9 cellular contexts compared by ENCODE assay signal in genomic region chr11:68314886-68315580, GRCh38. TPM values are rescaled to one million over a fixed set of nuclear protein-coding genes. Genes with fewer than 3 reads are reported as not detected.
DNase-seq lines count a peak whose midpoint lies in the region; ATAC-seq and TF ChIP-seq lines count a peak whose summit lies in the region.
"Had no signal": no experiment of that assay in that cellular context is flagged by ENCODE, and none has a peak within 500 bp of the region (broad histone marks: within the 10 kb centered on the region; RNA-seq: fewer than 3 reads in every experiment).

No MANE protein-coding gene starts in this region.

- H3K4me3 ChIP-seq in stomach = peak overlapping the region; percentile 71 to 86 (median 72)

- H3K27ac ChIP-seq in stomach = peak overlapping the region; percentile 71 to 89 (median 78)
- H3K27ac ChIP-seq: 22Rv1 had no signal

- no peaks in the 10 kb centered on the region for H3K36me3 ChIP-seq in stomach

- H3K4me1 ChIP-seq in stomach = peaks cover 43 to 65% (median 50%) of the 10 kb centered on the region in 4 donors

- no peak for TF ChIP-seq EP300 in stomach (IDR thresholded peaks at IDR 0.05)

- no peak for ATAC-seq in HG03342 (IDR thresholded peaks at IDR 0.05; ENCODE audit: unreplicated experiment)

- H3K9me3 ChIP-seq in stomach = no peaks in the 10 kb centered on the region

- WGBS in stomach, 5 donors = 27 to 40% (median 33%) methylated on average over 18 to 19 of the region's 19 CpGs

- TF ChIP-seq POLR2A in stomach (IDR thresholded peaks at IDR 0.05) = no peak

- DNase-seq in NCI-H2029 (lab: John Stamatoyannopoulos, UW) = peak; percentile 46
- no peak for DNase-seq in NCI-H2029 treated with DMSO at 0.1 percent for 48 hours (lab: John Stamatoyannopoulos, UW)
- peak; percentile 58 for DNase-seq in amniotic epithelial cell (ENCODE audit: low read depth)
- peak; percentile 78 for DNase-seq in islet precursor cell
- DNase-seq in stomach = no peak
- DNase-seq in SK-N-DZ (ENCODE audit: low spot score) = no peak
- no peak for DNase-seq in NCI-H2171 (lab: John Stamatoyannopoulos, UW)

- H3K27me3 ChIP-seq in stomach = peaks cover 0 to 11% (median 0%) of the 10 kb centered on the region in 3 donors

- no peak for TF ChIP-seq CTCF in stomach (IDR thresholded peaks at IDR 0.05)

- intact Hi-C loops in stomach (cut with DNase I; ENCODE audit: low total_unique reads) = loop anchor here (10.0 kb wide), 1 partner anchor 70 kb away; no protein-coding TSS in a partner anchor

RNA-seq across cellular contexts. Expression of gene LRP5, which starts 2.6 kb away (rescaled TPM):
- 100 to 1,000 TPM in 2 of 5 donors, 10 to 100 TPM in 3; 36.5 to 152 (median 64.7) TPM for total RNA-seq in stomach
- polyA plus RNA-seq in stomach = 10 to 100 TPM; 11.8 to 42.4 (median 26.6) TPM
- polyA plus RNA-seq in SK-N-DZ (2014; cell fraction: cytosol; rRNA removed) = 19.9 and 24.3 TPM in 2 replicates
- 16.7 and 27.5 TPM in 2 replicates for polyA plus RNA-seq in SK-N-DZ (2014; cell fraction: nucleus; rRNA removed)

RNA-seq across cellular contexts. Expression of gene C11orf24, which starts 43.3 kb away (rescaled TPM):
- 10 to 100 TPM in 4 of 5 donors, 1 to 10 TPM in 1; 5.8 to 35.1 (median 18.0) TPM for total RNA-seq in stomach
- polyA plus RNA-seq in stomach = 10 to 100 TPM; 16.3 to 24.6 (median 22.3) TPM
- polyA plus RNA-seq in SK-N-DZ (2014; cell fraction: cytosol; rRNA removed) = 36.0 and 75.0 TPM in 2 replicates
- polyA plus RNA-seq in SK-N-DZ (2014; cell fraction: nucleus; rRNA removed) = 26.4 and 29.5 TPM in 2 replicates

Comparison
In these comparisons a context has a peak if more than half of its experiments do, and no peak if none do; other contexts are left out.
1. DNase-seq: peak in NCI-H2029 (single experiment), amniotic epithelial cell (single experiment) and islet precursor cell (single experiment); none in NCI-H2029 treated with DMSO at 0.1 percent for 48 hours (single experiment), stomach (single experiment), SK-N-DZ (single experiment) and NCI-H2171 (single experiment).